ENCODE assay signal across 15 cellular contexts in the genomic region with DNA sequence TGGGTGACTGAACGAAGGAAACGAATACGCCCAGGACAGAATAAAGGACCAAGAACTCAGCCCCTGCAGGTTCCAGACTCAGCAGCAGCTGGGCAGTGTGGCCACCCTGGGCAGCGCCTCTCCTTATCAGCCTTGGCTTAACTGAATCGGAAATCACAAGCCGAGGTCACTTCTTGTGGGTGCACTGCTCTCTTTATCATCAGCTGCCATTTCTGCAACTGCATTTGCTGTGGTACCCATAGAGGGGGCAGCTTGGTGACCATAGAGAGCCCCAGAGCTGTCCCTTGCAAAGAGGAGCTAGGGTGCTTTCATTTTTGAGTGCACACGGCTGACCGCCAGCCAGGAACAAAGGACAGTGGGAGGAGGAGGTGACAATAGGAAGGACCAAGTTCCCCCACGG. TPM values are rescaled to one million over a fixed set of nuclear protein-coding genes. Genes with fewer than 3 reads are reported as not detected.
"Had no signal": no experiment of that assay in that cellular context is flagged by ENCODE, and none has a peak within 500 bp of the region (broad histone marks: within the 10 kb centered on the region; RNA-seq: fewer than 3 reads in every experiment).

No MANE protein-coding gene starts in this region.

- ATAC-seq: right cardiac atrium had no signal

- H3K36me3 ChIP-seq: colonic mucosa, esophagus muscularis mucosa, left ventricle myocardium inferior, prostate gland, upper lobe of left lung had no signal

- H3K27ac ChIP-seq: colonic mucosa, esophagus muscularis mucosa, left ventricle myocardium inferior, prostate gland, upper lobe of left lung had no signal

- H3K4me1 ChIP-seq: colonic mucosa, prostate gland had no signal

- H3K27me3 ChIP-seq: colonic mucosa, upper lobe of left lung had no signal

- H3K4me3 ChIP-seq: colonic mucosa, esophagus muscularis mucosa, left ventricle myocardium inferior, prostate gland, upper lobe of left lung had no signal

- H3K9me3 ChIP-seq: colonic mucosa, esophagus muscularis mucosa, left ventricle myocardium inferior, prostate gland, upper lobe of left lung had no signal

- DNase-seq: activated CD4-positive, alpha-beta T cell treated with anti-CD3 and anti-CD28 coated beads, Interleukin-2, amount 50 U/mL, for 1 hour; activated CD4-positive, CD25-positive, alpha-beta regulatory T cell; activated naive CD4-positive, alpha-beta T cell treated with anti-CD3 and anti-CD28 coated beads, Interleukin-2, amount 10 ng/mL, durations not matched to agents 7 days and 5 days; activated T-cell treated with anti-CD3 and anti-CD28 coated beads for 4 hours; central memory CD4-positive, alpha-beta T cell; colonic mucosa; hippocampal formation; kidney; left ventricle myocardium inferior; right cardiac atrium; small intestine; upper lobe of left lung had no signal

- FAIRE-seq: kidney, small intestine had no signal

RNA-seq across cellular contexts. Expression of a gene that starts 1.9 kb away (rescaled TPM):
- total RNA-seq: osteoblast had no signal
